Comparison of ENCODE assay signal across 22 cellular contexts in genomic region chr4:3642056-3642630, GRCh38.
"Had no signal": no experiment of that assay in that cellular context is flagged by ENCODE, and none has a peak within 500 bp of the region (broad histone marks: within the 10 kb centered on the region; RNA-seq: fewer than 3 reads in every experiment).

No MANE protein-coding gene starts in this region.

- H3K36me3 ChIP-seq: esophagus squamous epithelium, heart right ventricle, neutrophil, right atrium auricular region, stomach, tibial artery had no signal

- H3K27ac ChIP-seq: esophagus squamous epithelium, heart right ventricle, neutrophil, parathyroid adenoma, right atrium auricular region, stomach, tibial artery had no signal

- H3K9me3 ChIP-seq: esophagus squamous epithelium, neutrophil, stomach, tibial artery had no signal

- H3K4me1 ChIP-seq: heart right ventricle, parathyroid adenoma, right atrium auricular region, stomach had no signal

- DNase-seq: cortex of kidney; effector memory CD8-positive, alpha-beta T cell; erythroblast; esophagus squamous epithelium; foreskin melanocyte; glutamatergic neuron; heart right ventricle; hippocampal formation; kidney glomerular epithelial cell; mesenchymal stem cell; naive thymus-derived CD4-positive, alpha-beta T cell; stimulated activated CD4-positive, alpha-beta T cell treated with anti-CD3 and anti-CD28 coated beads, Interleukin-2, amount 100 ng/mL, for 24 hours; stimulated activated CD4-positive, alpha-beta T cell treated with anti-CD3 and anti-CD28 coated beads, Interleukin-4, amount 100 ng/mL, for 24 hours; stimulated activated naive CD4-positive, alpha-beta T cell treated with Interleukin-2 at 50 U/mL for 16 hours; stomach; tibial artery had no signal

- H3K4me3 ChIP-seq: esophagus squamous epithelium, heart right ventricle, right atrium auricular region, smooth muscle cell, stomach, tibial artery had no signal

- ATAC-seq: effector memory CD8-positive, alpha-beta T cell; heart right ventricle; naive thymus-derived CD4-positive, alpha-beta T cell; sciatic nerve; stimulated activated effector memory CD8-positive, alpha-beta T cell treated with anti-CD3 and anti-CD28 coated beads, Interleukin-12 subunit alpha, Interleukin-12 subunit beta, amount 100 ng/mL, for 72 hours had no signal

- H3K27me3 ChIP-seq: right atrium auricular region had no signal
